28 cellular contexts compared by ENCODE assay signal in genomic region chr12:80015660-80016059, GRCh38.
"Had no signal": no experiment of that assay in that cellular context is flagged by ENCODE, and none has a peak within 500 bp of the region (broad histone marks: within the 10 kb centered on the region; RNA-seq: fewer than 3 reads in every experiment).

No MANE protein-coding gene starts in this region.

- H3K27ac ChIP-seq: body of pancreas, RWPE1, SJCRH30 had no signal

- ATAC-seq: activated CD8-positive, alpha-beta memory T cell treated with anti-CD3 and anti-CD28 coated beads, Interleukin-2, amount 10 ng/mL, durations not matched to agents 7 days and 5 days; body of pancreas; Panc1; T-helper 17 cell had no signal

- DNase-seq: activated B cell treated with CpG ODN at 0.5 μM for 24 hours; activated CD4-positive, alpha-beta T cell treated with anti-CD3 and anti-CD28 coated beads for 1 hour; activated CD4-positive, alpha-beta T cell treated with anti-CD3 and anti-CD28 coated beads, Interleukin-2, amount 10 ng/mL, durations not matched to agents 24 days and 14 days; activated CD4-positive, alpha-beta T cell treated with anti-CD3 and anti-CD28 coated beads, Interleukin-2, amount 50 U/mL, for 48 hours; activated CD8-positive, alpha-beta memory T cell treated with anti-CD3 and anti-CD28 coated beads, Interleukin-2, amount 10 ng/mL, durations not matched to agents 7 days and 5 days; activated effector memory CD4-positive, alpha-beta T cell treated with Interleukin-2 at 50 U/mL for 16 hours; activated naive CD4-positive, alpha-beta T cell; activated T-cell treated with anti-CD3 and anti-CD28 coated beads, Interleukin-2, amount 50 U/mL, for 24 hours; body of pancreas; central memory CD4-positive, alpha-beta T cell; KBM-7; NCI-H1048; NCI-H1417 treated with DMSO at 0.1 percent for 48 hours; NCI-H1694; NCI-H2029; NCI-H2107; NCI-H2171 treated with DMSO at 0.1 percent for 48 hours; NCI-H226; NCI-H526; NCI-H774; OCI-M1; Right ventricle myocardium superior; SJCRH30; T-helper 17 cell; T-helper 9 cell had no signal

- H3K4me3 ChIP-seq: body of pancreas, SJCRH30 had no signal

- H3K9me3 ChIP-seq: body of pancreas, SJCRH30 had no signal

- H3K27me3 ChIP-seq: ascending aorta, body of pancreas, SJCRH30 had no signal

- H3K36me3 ChIP-seq: ascending aorta, SJCRH30 had no signal

- H3K4me1 ChIP-seq: body of pancreas, SJCRH30 had no signal
